In genomic region chr6:27368202-27368601, GRCh38 we compare ENCODE assay signal across 1 cellular context.
TF ChIP-seq lines count a peak whose summit lies in the region.

No MANE protein-coding gene starts in this region.

TF ChIP-seq in K562, 482 proteins besides CTCF, POLR2A, EP300 and RAD21 (continued from another document):
- TF ChIP-seq ID3 (CRISPR knock-in tag; IDR thresholded peaks at IDR 0.05) (no peak), ID3 (tag; IDR thresholded peaks at IDR 0.05) (no peak), ZNF253 (CRISPR knock-in tag; conservative IDR thresholded peaks at IDR 0.05) (no peak), HNRNPUL1 (IDR thresholded peaks at IDR 0.05; ENCODE audit: low read length) (no peak), PYGO2 (tag; IDR thresholded peaks at IDR 0.05) (no peak), TAF7 (tag; IDR thresholded peaks at IDR 0.05) (no peak), CBX3 (IDR thresholded peaks at IDR 0.05; ENCODE audit: borderline replicate concordance in 1 of 2, low read length in 2 of 2) (peak in 1 of 2 experiments; percentile 60; a peak in 1 of 3 replicates), CEBPZ (IDR thresholded peaks at IDR 0.05; ENCODE audit: borderline replicate concordance, low read depth, low read length) (no peak), ZNF217 (CRISPR knock-in tag; IDR thresholded peaks at IDR 0.05) (no peak), NR2F6 (CRISPR knock-in tag; IDR thresholded peaks at IDR 0.05) (no peak)
